ENCODE assay signal across 10 cellular contexts in genomic region chr19:49643466-49643865, GRCh38. TPM values are rescaled to one million over a fixed set of nuclear protein-coding genes. Genes with fewer than 3 reads are reported as not detected.
DNase-seq lines count a peak whose midpoint lies in the region; ATAC-seq and TF ChIP-seq lines count a peak whose summit lies in the region.
"Had no signal": no experiment of that assay in that cellular context is flagged by ENCODE, and none has a peak within 500 bp of the region (broad histone marks: within the 10 kb centered on the region; RNA-seq: fewer than 3 reads in every experiment).

No MANE protein-coding gene starts in this region.

- H3K9me2 ChIP-seq in OCI-LY1 (ENCODE audit: low read depth, low read length): no peaks in the 10 kb centered on the region

- H3K36me3 Mint-ChIP-seq in activated CD4-positive, alpha-beta T cell treated with anti-CD3 and anti-CD28 coated beads for 36 hours (ENCODE audit: low read depth): peaks cover 9% of the 10 kb centered on the region
- H3K36me3 Mint-ChIP-seq in osteocyte (ENCODE audit: unreplicated experiment): peaks cover 14% of the 10 kb centered on the region

- no peak for ATAC-seq in activated CD4-positive, alpha-beta T cell treated with anti-CD3 and anti-CD28 coated beads for 36 hours
- ATAC-seq in HG03039 (IDR thresholded peaks at IDR 0.05; ENCODE audit: unreplicated experiment): no peak

- no peaks in the 10 kb centered on the region for H3K9me3 Mint-ChIP-seq in activated CD4-positive, alpha-beta T cell treated with anti-CD3 and anti-CD28 coated beads for 36 hours (ENCODE audit: low read depth)
- H3K9me3 Mint-ChIP-seq in osteocyte (ENCODE audit: unreplicated experiment): no peaks in the 10 kb centered on the region

- peak overlapping the region; percentile 95; the same call in 1 of the 2 replicates for H3K9ac ChIP-seq in OCI-LY1 (ENCODE audit: low read length)

- intact Hi-C loops in activated CD4-positive, alpha-beta T cell treated with anti-CD3 and anti-CD28 coated beads for 36 hours (cut with DNase I, micrococcal nuclease): loop anchor here in 1 of 2 experiments (2.0 to 10.0 kb wide), 7 partner anchors 733 to 1281 kb away; partner anchors contain the start of genes ASPDH, BCAT2, DBP and JOSD2
- intact Hi-C loops in dorsolateral prefrontal cortex (cut with DNase I): loop anchor here (2.0 to 10.0 kb wide), 5 partner anchors 23 to 156 kb away; partner anchors contain the start of genes PRMT1 (in 1 of the 2), PRR12 (in 1 of the 2), RPL13A (in 1 of the 2) and RPS11 (in 1 of the 2)

- H3K4me3 ChIP-seq in OCI-LY1 (ENCODE audit: low read depth, low read length, poor library complexity, severe bottlenecking): peak overlapping the region; percentile 95
- H3K4me3 ChIP-seq in dorsolateral prefrontal cortex: peak overlapping the region in 39 of 59 donors; percentile 76 to 100 (median 97)

- H3K4me2 ChIP-seq in OCI-LY1 (ENCODE audit: low read length): peak overlapping the region; percentile 94

- peaks cover 29% of the 10 kb centered on the region; the same call in 1 of the 2 replicates for H3K36me3 ChIP-seq in OCI-LY1 (ENCODE audit: insufficient read depth, low read length)

- CTCF ChIA-PET in activated CD4-positive, alpha-beta T cell treated with anti-CD3 and anti-CD28 coated beads for 36 hours (lab: Charles Lee): interaction anchor here (0.6 to 6.1 kb wide), 9 partner anchors 9 to 96 kb away, joined by 3 to 62 read pairs (median 5); partner anchors contain the start of genes NOSIP and PRRG2

- peaks cover 45% of the 10 kb centered on the region for H3K4me1 Mint-ChIP-seq in activated CD4-positive, alpha-beta T cell treated with anti-CD3 and anti-CD28 coated beads for 36 hours
- H3K4me1 Mint-ChIP-seq in osteocyte (ENCODE audit: unreplicated experiment): peaks cover 46% of the 10 kb centered on the region

- POLR2A ChIA-PET in activated CD4-positive, alpha-beta T cell treated with anti-CD3 and anti-CD28 coated beads for 36 hours (lab: Charles Lee): interaction anchor here (0.6 to 1.2 kb wide), 3 partner anchors 21 to 358 kb away, joined by 3 to 7 read pairs (median 4); partner anchors contain the start of gene PRMT1

- H3K4me3 Mint-ChIP-seq in activated CD4-positive, alpha-beta T cell treated with anti-CD3 and anti-CD28 coated beads for 36 hours: peak overlapping the region; percentile 100
- H3K4me3 Mint-ChIP-seq in osteocyte (ENCODE audit: unreplicated experiment): peak overlapping the region; percentile 95

- H4K20me1 ChIP-seq in OCI-LY1 (ENCODE audit: insufficient read depth, low read length): no peaks in the 10 kb centered on the region

- peaks cover 25% of the 10 kb centered on the region for H3K79me2 ChIP-seq in OCI-LY1 (ENCODE audit: insufficient read depth, low read length)

- no peak overlapping the region for H2AFZ ChIP-seq in OCI-LY1 (ENCODE audit: low read length)

- no peaks in the 10 kb centered on the region for H3K9me3 ChIP-seq in OCI-LY1 (ENCODE audit: low read length)

- H3F3A ChIP-seq in OCI-LY1 (ENCODE audit: insufficient read depth, low read length): no peaks in the 10 kb centered on the region

- no peak overlapping the region for H3K27ac ChIP-seq in OCI-LY1 (ENCODE audit: low read depth, low read length, poor library complexity, severe bottlenecking)
- peak overlapping the region in 2 of 59 donors; percentile 95 for H3K27ac ChIP-seq in dorsolateral prefrontal cortex

- DNase-seq in activated CD4-positive, alpha-beta T cell treated with anti-CD3 and anti-CD28 coated beads for 36 hours: peak; percentile 61
- DNase-seq in activated CD4-positive, alpha-beta T cell treated with anti-CD3 and anti-CD28 coated beads, Interleukin-2, amount 50 U/mL, for 4 hours: no peak
- no peak for DNase-seq in dorsolateral prefrontal cortex
- DNase-seq in osteocyte (ENCODE audit: extremely low spot score, unreplicated experiment): no peak
- DNase-seq in putamen (ENCODE audit: low spot score): no peak
- DNase-seq in medulla oblongata (ENCODE audit: extremely low spot score): no peak
- DNase-seq: ACHN, T1000 had no signal

- peak overlapping the region; percentile 55 for H3K27ac Mint-ChIP-seq in activated CD4-positive, alpha-beta T cell treated with anti-CD3 and anti-CD28 coated beads for 36 hours
- H3K27ac Mint-ChIP-seq in osteocyte (ENCODE audit: unreplicated experiment): peak overlapping the region; percentile 29

- no peaks in the 10 kb centered on the region for H3K27me3 Mint-ChIP-seq in activated CD4-positive, alpha-beta T cell treated with anti-CD3 and anti-CD28 coated beads for 36 hours
- H3K27me3 Mint-ChIP-seq in osteocyte (ENCODE audit: unreplicated experiment): no peaks in the 10 kb centered on the region

- no peak for TF ChIP-seq CTCF in OCI-LY1 (IDR thresholded peaks at IDR 0.05; ENCODE audit: low read length)
- no peak for TF ChIP-seq CTCF in dorsolateral prefrontal cortex (IDR thresholded peaks at IDR 0.05 in 54 of 56, conservative IDR thresholded peaks at IDR 0.05 in 2 of 56; ENCODE audit: low read depth in 1 of 56, partially characterized antibody in 56 of 56)
- no peak for TF ChIP-seq CTCF in osteocyte (IDR thresholded peaks at IDR 0.05)

- H3K27me3 ChIP-seq in OCI-LY1 (ENCODE audit: insufficient read depth, low read length) (no peaks in the 10 kb centered on the region), dorsolateral prefrontal cortex (no peaks in the 10 kb centered on the region)

- peaks cover 23% of the 10 kb centered on the region for H3K4me1 ChIP-seq in OCI-LY1 (ENCODE audit: insufficient read depth, low read length, severe bottlenecking)

RNA-seq across cellular contexts. Expression of gene SCAF1, which starts 1.5 kb away (rescaled TPM):
- total RNA-seq in activated CD4-positive, alpha-beta T cell treated with anti-CD3 and anti-CD28 coated beads for 36 hours: 10 to 100 TPM; 43.3 to 64.0 TPM
- total RNA-seq in dorsolateral prefrontal cortex (100 to 1,000 TPM in 105 of 120 experiments, 10 to 100 TPM in 15; 80.9 to 146 (median 113) TPM), osteocyte (74.9 and 81.9 TPM in 2 replicates)

RNA-seq across cellular contexts. Expression of gene RRAS, which starts 3.5 kb away (rescaled TPM):
- 10 to 100 TPM in 1 of 2 experiments, 1 to 10 TPM in 1; 9.7 to 11.7 TPM for total RNA-seq in activated CD4-positive, alpha-beta T cell treated with anti-CD3 and anti-CD28 coated beads for 36 hours
- total RNA-seq in dorsolateral prefrontal cortex: 10 to 100 TPM in 95 of 120 experiments, 1 to 10 TPM in 25; 5.4 to 32.8 (median 12.9) TPM
- total RNA-seq in osteocyte: 67.4 and 67.7 TPM in 2 replicates

RNA-seq across cellular contexts. Expression of gene IRF3, which starts 22.2 kb away (rescaled TPM):
- 100 to 1,000 TPM; 123 to 125 TPM for total RNA-seq in activated CD4-positive, alpha-beta T cell treated with anti-CD3 and anti-CD28 coated beads for 36 hours
- 100 to 1,000 TPM in 1 of 120 experiments, 10 to 100 TPM in 119; 44.4 to 102 (median 65.0) TPM for total RNA-seq in dorsolateral prefrontal cortex
- 80.9 and 88.9 TPM in 2 replicates for total RNA-seq in osteocyte

RNA-seq across cellular contexts. Expression of gene BCL2L12, which starts 22.3 kb away (rescaled TPM):
- 10 to 100 TPM; 79.6 to 93.8 TPM for total RNA-seq in activated CD4-positive, alpha-beta T cell treated with anti-CD3 and anti-CD28 coated beads for 36 hours
- 1 to 10 TPM in 119 of 120 experiments, under 1 TPM in 1; 0.87 to 9.6 (median 3.6) TPM for total RNA-seq in dorsolateral prefrontal cortex
- total RNA-seq in osteocyte: 23.6 and 29.3 TPM in 2 replicates

RNA-seq across cellular contexts. Expression of gene PRMT1, which starts 33.6 kb away (rescaled TPM):
- total RNA-seq in activated CD4-positive, alpha-beta T cell treated with anti-CD3 and anti-CD28 coated beads for 36 hours: 100 to 1,000 TPM; 384 to 448 TPM
- total RNA-seq in dorsolateral prefrontal cortex: 100 to 1,000 TPM in 54 of 120 experiments, 10 to 100 TPM in 66; 75.9 to 139 (median 99.2) TPM
- 121 and 126 TPM in 2 replicates for total RNA-seq in osteocyte
